ENCODE assay signal across 14 cellular contexts in the genomic region with DNA sequence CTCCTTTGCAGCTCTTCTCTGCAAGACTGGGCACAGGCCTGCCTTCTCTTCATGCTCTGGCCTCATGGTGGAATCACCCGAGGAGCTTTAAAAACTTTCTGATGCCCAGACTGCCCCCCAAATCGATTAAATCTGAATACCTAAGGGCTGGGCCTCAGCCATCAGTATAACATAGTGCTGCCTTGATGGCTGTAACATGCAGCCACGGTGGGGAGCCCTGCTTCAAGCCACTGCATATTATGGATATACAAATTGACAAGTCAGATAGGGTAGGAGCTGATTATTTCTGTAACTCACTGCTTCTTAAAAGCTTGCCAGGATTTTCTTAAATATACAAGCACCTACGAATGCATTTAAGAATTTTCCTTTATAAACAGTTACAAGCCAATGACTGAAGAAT. TPM values are rescaled to one million over a fixed set of nuclear protein-coding genes. Genes with fewer than 3 reads are reported as not detected.
DNase-seq lines count a peak whose midpoint lies in the region; ATAC-seq, FAIRE-seq and TF ChIP-seq lines count a peak whose summit lies in the region.
"Had no signal": no experiment of that assay in that cellular context is flagged by ENCODE, and none has a peak within 500 bp of the region (broad histone marks: within the 10 kb centered on the region; RNA-seq: fewer than 3 reads in every experiment).

No MANE protein-coding gene starts in this region.

- no peak overlapping the region for H2BK5ac ChIP-seq in IMR-90 (ENCODE audit: low read depth, low read length, poor library complexity, severe bottlenecking)

- BruUV-seq in IMR-90 (replicated peaks; lab: Mats Ljungman, UMichigan) (no TSS peak), GM12878 (replicated peaks; lab: Mats Ljungman, UMichigan) (no TSS peak)

- H2BK20ac ChIP-seq in IMR-90 (ENCODE audit: low read depth, low read length) = no peak overlapping the region

- in situ Hi-C loops in IMR-90 (cut with MboI; ENCODE audit: low sequenced_read_pairs) = no loop called here
- in situ Hi-C loops in GM12878 (cut with MboI) = no loop called here

- no peak for FAIRE-seq in GM12878 (lab: Jason Lieb, UNC)
- FAIRE-seq: H54 had no signal

- H3K4me1 ChIP-seq in IMR-90 (ENCODE audit: control insufficient read depth, insufficient read depth, low read length) (no peaks in the 10 kb centered on the region; the same call in 1 of the 2 replicates), GM12878 (ENCODE audit: control insufficient read depth, insufficient read depth, low read length) (no peaks in the 10 kb centered on the region), esophagus muscularis mucosa (peaks cover 0 to 15% (median 6%) of the 10 kb centered on the region in 4 donors)

- SMC1A ChIA-PET in GM12878 (lab: Charles Lee; ENCODE audit: uncharacterized antibody, unreplicated experiment) = interaction anchor here (1.0 to 2.0 kb wide), 6 partner anchors 14 to 76 kb away, joined by 3 to 10 read pairs (median 4); no protein-coding TSS in a partner anchor

- H3K36me3 ChIP-seq in IMR-90 (ENCODE audit: control insufficient read depth, insufficient read depth, low read length) = peaks cover 4% of the 10 kb centered on the region
- peaks cover 2 to 7% of the 10 kb centered on the region in 2 experiments; a peak in 3 of 4 replicates for H3K36me3 ChIP-seq in GM12878 (ENCODE audit: control insufficient read depth in 2 of 2, insufficient read depth in 2 of 2, low read length in 1 of 2)
- peaks cover 0 to 18% (median 2%) of the 10 kb centered on the region in 4 donors for H3K36me3 ChIP-seq in esophagus muscularis mucosa

- H3K14ac ChIP-seq in IMR-90 (replicated peaks; ENCODE audit: low read depth, low read length) = no peak overlapping the region

- dilution Hi-C loops in IMR-90 (cut with HindIII; ENCODE audit: low sequenced_read_pairs, unreplicated experiment) = no loop called here

- CTCF ChIA-PET in IMR-90 (lab: Yijun Ruan, JAX) (interaction anchor here (0.6 to 1.0 kb wide), 2 partner anchors 14 to 80 kb away, joined by 3 read pairs; no protein-coding TSS in a partner anchor), GM12878 (lab: Yijun Ruan, JAX) (interaction anchor here (0.8 to 1.2 kb wide), 4 partner anchors 17 to 829 kb away, joined by 3 to 5 read pairs (median 4); no protein-coding TSS in a partner anchor)

- no peak overlapping the region for H3K9ac ChIP-seq in IMR-90 (ENCODE audit: low read depth, low read length)
- no peak overlapping the region for H3K9ac ChIP-seq in GM12878 (ENCODE audit: control insufficient read depth, insufficient read depth, low read length)

- no peak overlapping the region for H3K56ac ChIP-seq in IMR-90 (ENCODE audit: extremely low read depth, insufficient read depth, low read length)

- H3K9me1 ChIP-seq in IMR-90 (ENCODE audit: insufficient read depth, low read length) = no peaks in the 10 kb centered on the region; the same call in 1 of the 2 replicates

- H3K27ac ChIP-seq in IMR-90 (ENCODE audit: insufficient read depth, low read length) (no peak overlapping the region; the same call in 1 of the 2 replicates), GM12878 (ENCODE audit: control insufficient read depth, insufficient read depth) (no peak overlapping the region), esophagus muscularis mucosa (replicated peaks in 1 of 4) (peak overlapping the region in 3 of 4 donors; percentile 30 to 56 (median 40))

- H2BK120ac ChIP-seq in IMR-90 (ENCODE audit: low read depth, low read length) = no peak overlapping the region

- no peak overlapping the region for H4K8ac ChIP-seq in IMR-90 (ENCODE audit: low read depth in 2 of 2, low read length in 2 of 2)

- H3K9me3 ChIP-seq in IMR-90 (ENCODE audit: control insufficient read depth, insufficient read depth, low read length) (no peaks in the 10 kb centered on the region), GM12878 (replicated peaks; ENCODE audit: control insufficient read depth, insufficient read depth, low read length) (no peaks in the 10 kb centered on the region), esophagus muscularis mucosa (no peaks in the 10 kb centered on the region)

- no peaks in the 10 kb centered on the region for H3K79me1 ChIP-seq in IMR-90 (ENCODE audit: low read depth in 1 of 2, low read length in 2 of 2)

- no peaks in the 10 kb centered on the region for H3K79me2 ChIP-seq in GM12878 (ENCODE audit: control insufficient read depth, insufficient read depth, low read length)

- POLR2A ChIA-PET in IMR-90 (lab: Charles Lee; ENCODE audit: unreplicated experiment) = no interaction called here
- POLR2A ChIA-PET in GM12878 (lab: Charles Lee) = interaction anchor here (0.6 kb wide), 1 partner anchor 15 kb away, joined by 3 read pairs; no protein-coding TSS in a partner anchor

- no peak overlapping the region for H3K18ac ChIP-seq in IMR-90 (ENCODE audit: low read depth, low read length)

- no peak overlapping the region for H3K4me3 ChIP-seq in IMR-90 (ENCODE audit: insufficient read depth, low read depth, low read length)
- no peak overlapping the region for H3K4me3 ChIP-seq in GM12878
- no peak overlapping the region for H3K4me3 ChIP-seq in esophagus muscularis mucosa

- no peak overlapping the region for H2AK5ac ChIP-seq in IMR-90 (ENCODE audit: low read depth, low read length)

- DNase-seq in IMR-90 (peak; percentile 37), GM12878 (ENCODE audit: low read depth, low spot score) (no peak), esophagus muscularis mucosa (ENCODE audit: extremely low spot score) (no peak), NOMO-1 (lab: John Stamatoyannopoulos, UW; ENCODE audit: unreplicated experiment in 2 of 2) (no peak), DMS153 treated with DMSO at 0.1 percent for 48 hours (lab: John Stamatoyannopoulos, UW; ENCODE audit: unreplicated experiment) (no peak)
- no peak for DNase-seq in activated CD4-positive, alpha-beta T cell treated with anti-CD3 and anti-CD28 coated beads, Interleukin-2, amount 50 U/mL, for 48 hours
- DNase-seq: CD8-positive, alpha-beta T cell; COR-L47; DMS153; DND-41; GDM1 had no signal

- no peak; the same call in 1 of the 2 replicates for TF ChIP-seq RAD21 in IMR-90 (IDR thresholded peaks at IDR 0.05; ENCODE audit: low read length)
- TF ChIP-seq RAD21 in GM12878 (IDR thresholded peaks at IDR 0.05; ENCODE audit: insufficient read depth, low read depth, low read length) = no peak

- TF ChIP-seq CTCF in IMR-90 (conservative IDR thresholded peaks at IDR 0.05; ENCODE audit: low read depth, low read length) (no peak), GM12878 (IDR thresholded peaks at IDR 0.05 in 2 of 3, conservative IDR thresholded peaks at IDR 0.05 in 1 of 3; ENCODE audit: control insufficient read depth in 2 of 3, extremely low read depth in 1 of 3, insufficient read depth in 1 of 3, low read depth in 3 of 3, low read length in 3 of 3) (no peak), esophagus muscularis mucosa (IDR thresholded peaks at IDR 0.05) (peak in 2 of 3 experiments; percentile 8 to 19)

- H4K91ac ChIP-seq in IMR-90 (ENCODE audit: insufficient read depth, low read depth, low read length) = no peak overlapping the region

- H2AFZ ChIP-seq in IMR-90 (replicated peaks; ENCODE audit: low read length, poor library complexity) (no peak overlapping the region), GM12878 (ENCODE audit: control insufficient read depth, low read depth, low read length) (no peak overlapping the region)

- no peak overlapping the region for H2BK15ac ChIP-seq in IMR-90 (ENCODE audit: low read depth, low read length)

- TF ChIP-seq EP300 in GM12878 (IDR thresholded peaks at IDR 0.05; ENCODE audit: borderline replicate concordance in 1 of 2, control insufficient read depth in 1 of 2, low read depth in 2 of 2, low read length in 2 of 2) (no peak), esophagus muscularis mucosa (IDR thresholded peaks at IDR 0.05) (no peak)

- H3K4me2 ChIP-seq in IMR-90 (ENCODE audit: low read depth, low read length) = no peak overlapping the region
- H3K4me2 ChIP-seq in GM12878 (ENCODE audit: control insufficient read depth, insufficient read depth) = no peak overlapping the region

- intact Hi-C loops in IMR-90 (cut with micrococcal nuclease) = loop anchor here (2.0 kb wide), 1 partner anchor 256 kb away; no protein-coding TSS in a partner anchor
- intact Hi-C loops in GM12878 (cut with micrococcal nuclease; ENCODE audit: unreplicated experiment) = no loop called here
- intact Hi-C loops in esophagus muscularis mucosa (cut with DNase I) = no loop called here

- ATAC-seq in IMR-90 (ENCODE audit: low read depth) (peak; percentile 69), GM12878 (peak; percentile 34; the same call in 1 of the 3 replicates)
- ATAC-seq: CD8-positive, alpha-beta T cell; HCT116 had no signal

- H2AK9ac ChIP-seq in IMR-90 (replicated peaks; ENCODE audit: low read depth, low read length, poor library complexity) = no peak overlapping the region

- H4K5ac ChIP-seq in IMR-90 (ENCODE audit: low read depth, low read length) = no peak overlapping the region

- no peak overlapping the region for H3K23ac ChIP-seq in IMR-90 (ENCODE audit: low read depth, low read length)

- H3K4ac ChIP-seq in IMR-90 (ENCODE audit: low read depth, low read length) = no peak overlapping the region; the same call in 1 of the 2 replicates

- RAD21 ChIA-PET in GM12878 (lab: Charles Lee; ENCODE audit: unreplicated experiment) = no interaction called here

- H4K20me1 ChIP-seq in IMR-90 (ENCODE audit: insufficient read depth, low read length) (no peaks in the 10 kb centered on the region), GM12878 (ENCODE audit: control insufficient read depth, insufficient read depth) (no peaks in the 10 kb centered on the region)

- TF ChIP-seq POLR2A in IMR-90 (IDR thresholded peaks at IDR 0.05; ENCODE audit: low read depth, low read length) (no peak), GM12878 (IDR thresholded peaks at IDR 0.05; ENCODE audit: low read depth, low read length) (no peak), esophagus muscularis mucosa (IDR thresholded peaks at IDR 0.05; ENCODE audit: low read depth) (no peak)

- WGBS in IMR-90 (ENCODE audit: extremely low coverage in 2 of 2, insufficient read length in 1 of 2), 2 experiments = no CpG with 5 or more reads among the region's 4 CpGs
- WGBS in GM12878 (ENCODE audit: insufficient coverage, insufficient replicate concordance, low lambda C conversion rate, missing lambda C conversion rate) = 51% methylated on average over 4 of the region's 4 CpGs
- WGBS in esophagus muscularis mucosa = 55% methylated on average over 4 of the region's 4 CpGs

- H3K27me3 ChIP-seq in IMR-90 (ENCODE audit: control insufficient read depth, insufficient read depth, low read length) (peaks cover 2% of the 10 kb centered on the region; the same call in 1 of the 2 replicates), GM12878 (replicated peaks in 1 of 2; ENCODE audit: control insufficient read depth in 2 of 2, insufficient read depth in 2 of 2, low read length in 1 of 2) (no peaks in the 10 kb centered on the region), esophagus muscularis mucosa (no peaks in the 10 kb centered on the region)

RNA-seq across cellular contexts. Expression of gene GPM6B, which starts 40.5 kb away (rescaled TPM):
- total RNA-seq in IMR-90 (2012; rRNA removed) (4.2 and 5.9 TPM in 2 replicates), GM12878 (2014; rRNA removed) (0.33 TPM in 1 of 2 replicates, not detected in the other), GM12878 (2014; rRNA removed; fragmentation: Illumina TruSeq; extraction: Trizol) (0.04 TPM in 1 of 2 replicates, not detected in the other), GM12878 (2021) (0.21 TPM in 1 of 2 replicates, not detected in the other), esophagus muscularis mucosa (10 to 100 TPM; 33.2 to 57.2 (median 45.2) TPM)
- polyA plus RNA-seq in IMR-90 (2012; rRNA removed) (3.4 and 4.2 TPM in 2 replicates), GM12878 (2011; rRNA removed) (0.42 and 0.48 TPM in 2 replicates), GM12878 (2014; fragmentation: Illumina TruSeq; extraction: Trizol) (0.01 TPM in 1 of 2 replicates, not detected in the other), GM12878 (2014; fragmentation: Nextera tagmentation; extraction: Ambion mirVana) (under 1 TPM; 0.26 to 0.53 TPM), GM12878 (2014; rRNA removed) (0.05 TPM in 1 of 2 replicates, not detected in the other), GM12878 (2016; fragmentation: Nextera tagmentation; extraction: Ambion mirVana) (1 to 10 TPM; 2.6 TPM)
- polyA plus RNA-seq in IMR-90 (2012; cell fraction: cytosol; rRNA removed) = 1.7 and 1.9 TPM in 2 replicates
- 0.37 and 1.2 TPM in 2 replicates for polyA plus RNA-seq in IMR-90 (2012; cell fraction: nucleus; rRNA removed; ENCODE audit: low replicate concordance)
- total RNA-seq in GM12878 (2013; cell fraction: nucleolus; rRNA removed) = 0.34 and 0.79 TPM in 2 replicates
- 0.24 TPM for polyA plus RNA-seq in GM12878 (2011; ENCODE audit: low read depth)
- 0.35 and 0.45 TPM in 2 replicates for polyA plus RNA-seq in GM12878 (2011; cell fraction: cytosol; rRNA removed)
- 0.29 and 0.43 TPM in 2 replicates for polyA plus RNA-seq in GM12878 (2011; cell fraction: nucleus; rRNA removed)
- polyA plus RNA-seq in GM12878 (2012) = 0.62 TPM in 2 replicates
- 0.07 and 2.2 TPM in 2 replicates for polyA minus RNA-seq in GM12878 (2011; rRNA and poly(A)+ RNA removed)
- not detected in 2 replicates for polyA minus RNA-seq in GM12878 (2011; cell fraction: cytosol; rRNA and poly(A)+ RNA removed)
- polyA minus RNA-seq in GM12878 (2011; cell fraction: nucleus; rRNA and poly(A)+ RNA removed) = 0.24 TPM in 1 of 2 replicates, not detected in the other
- total RNA-seq: CD8-positive, alpha-beta T cell had no signal
- polyA plus RNA-seq: CD14-positive monocyte had no signal

RNA-seq across cellular contexts. Expression of gene OFD1, which starts 41.8 kb away (rescaled TPM):
- total RNA-seq in IMR-90 (2012; rRNA removed) = 8.4 and 10.6 TPM in 2 replicates
- 7.7 and 8.6 TPM in 2 replicates for polyA plus RNA-seq in IMR-90 (2012; rRNA removed)
- polyA plus RNA-seq in IMR-90 (2012; cell fraction: cytosol; rRNA removed) = 2.5 and 5.2 TPM in 2 replicates
- 19.8 and 41.0 TPM in 2 replicates for polyA plus RNA-seq in IMR-90 (2012; cell fraction: nucleus; rRNA removed; ENCODE audit: low replicate concordance)
- 173 and 178 TPM in 2 replicates for total RNA-seq in GM12878 (2013; cell fraction: nucleolus; rRNA removed)
- 22.4 and 27.7 TPM in 2 replicates for total RNA-seq in GM12878 (2014; rRNA removed)
- 39.5 and 43.7 TPM in 2 replicates for total RNA-seq in GM12878 (2014; rRNA removed; fragmentation: Illumina TruSeq; extraction: Trizol)
- total RNA-seq in GM12878 (2021) = 30.6 and 34.0 TPM in 2 replicates
- 17.6 TPM for polyA plus RNA-seq in GM12878 (2011; ENCODE audit: low read depth)
- 77.2 and 107 TPM in 2 replicates for polyA plus RNA-seq in GM12878 (2011; rRNA removed)
- polyA plus RNA-seq in GM12878 (2011; cell fraction: cytosol; rRNA removed) = 32.3 and 33.2 TPM in 2 replicates
- 186 and 224 TPM in 2 replicates for polyA plus RNA-seq in GM12878 (2011; cell fraction: nucleus; rRNA removed)
- 25.2 and 35.0 TPM in 2 replicates for polyA plus RNA-seq in GM12878 (2012)
- polyA plus RNA-seq in GM12878 (2014; fragmentation: Illumina TruSeq; extraction: Trizol) = 33.3 and 43.7 TPM in 2 replicates
- 10 to 100 TPM; 43.0 to 64.5 TPM for polyA plus RNA-seq in GM12878 (2014; fragmentation: Nextera tagmentation; extraction: Ambion mirVana)
- polyA plus RNA-seq in GM12878 (2014; rRNA removed) = 23.6 and 23.7 TPM in 2 replicates
- polyA plus RNA-seq in GM12878 (2016; fragmentation: Nextera tagmentation; extraction: Ambion mirVana) = 10 to 100 TPM; 32.6 to 34.2 TPM
- polyA minus RNA-seq in GM12878 (2011; rRNA and poly(A)+ RNA removed) = 38.1 and 44.5 TPM in 2 replicates
- 18.8 and 19.2 TPM in 2 replicates for polyA minus RNA-seq in GM12878 (2011; cell fraction: cytosol; rRNA and poly(A)+ RNA removed)
- polyA minus RNA-seq in GM12878 (2011; cell fraction: nucleus; rRNA and poly(A)+ RNA removed) = 85.6 and 109 TPM in 2 replicates
- total RNA-seq in esophagus muscularis mucosa = 10 to 100 TPM; 12.6 to 17.2 (median 14.8) TPM

RNA-seq across cellular contexts. Expression of gene TRAPPC2, which starts 42.0 kb away (rescaled TPM):
- total RNA-seq in IMR-90 (2012; rRNA removed) = 13.8 and 19.2 TPM in 2 replicates
- 6.7 and 11.3 TPM in 2 replicates for polyA plus RNA-seq in IMR-90 (2012; rRNA removed)
- polyA plus RNA-seq in IMR-90 (2012; cell fraction: cytosol; rRNA removed) = 4.9 and 10.1 TPM in 2 replicates
- 7.3 and 28.8 TPM in 2 replicates for polyA plus RNA-seq in IMR-90 (2012; cell fraction: nucleus; rRNA removed; ENCODE audit: low replicate concordance)
- total RNA-seq in GM12878 (2013; cell fraction: nucleolus; rRNA removed) = 27.6 and 32.3 TPM in 2 replicates
- 21.0 and 30.0 TPM in 2 replicates for total RNA-seq in GM12878 (2014; rRNA removed)
- 24.8 and 26.2 TPM in 2 replicates for total RNA-seq in GM12878 (2014; rRNA removed; fragmentation: Illumina TruSeq; extraction: Trizol)
- total RNA-seq in GM12878 (2021) = 17.5 and 17.8 TPM in 2 replicates
- polyA plus RNA-seq in GM12878 (2011; ENCODE audit: low read depth) = 23.8 TPM
- polyA plus RNA-seq in GM12878 (2011; rRNA removed) = 28.4 and 30.7 TPM in 2 replicates
- polyA plus RNA-seq in GM12878 (2011; cell fraction: cytosol; rRNA removed) = 13.5 and 19.6 TPM in 2 replicates
- polyA plus RNA-seq in GM12878 (2011; cell fraction: nucleus; rRNA removed) = 11.8 and 13.8 TPM in 2 replicates
- polyA plus RNA-seq in GM12878 (2012) = 14.5 and 17.8 TPM in 2 replicates
- polyA plus RNA-seq in GM12878 (2014; fragmentation: Illumina TruSeq; extraction: Trizol) = 14.6 and 23.0 TPM in 2 replicates
- polyA plus RNA-seq in GM12878 (2014; fragmentation: Nextera tagmentation; extraction: Ambion mirVana) = 10 to 100 TPM; 18.3 to 27.5 TPM
- 12.4 and 14.8 TPM in 2 replicates for polyA plus RNA-seq in GM12878 (2014; rRNA removed)
- 10 to 100 TPM; 21.6 to 26.6 TPM for polyA plus RNA-seq in GM12878 (2016; fragmentation: Nextera tagmentation; extraction: Ambion mirVana)
- 15.3 and 18.7 TPM in 2 replicates for polyA minus RNA-seq in GM12878 (2011; rRNA and poly(A)+ RNA removed)
- polyA minus RNA-seq in GM12878 (2011; cell fraction: cytosol; rRNA and poly(A)+ RNA removed) = 10.3 and 13.9 TPM in 2 replicates
- polyA minus RNA-seq in GM12878 (2011; cell fraction: nucleus; rRNA and poly(A)+ RNA removed) = 10.0 and 15.9 TPM in 2 replicates
- 10 to 100 TPM; 13.1 to 20.4 (median 15.2) TPM for total RNA-seq in esophagus muscularis mucosa

Comparison
In these comparisons a context has a peak if more than half of its experiments do, and no peak if none do; other contexts are left out.
1. H3K27ac ChIP-seq: peak in esophagus muscularis mucosa (3 of 4); none in IMR-90 (single experiment) and GM12878 (single experiment).
2. CTCF ChIP-seq: peak in esophagus muscularis mucosa (2 of 3); none in IMR-90 (single experiment) and GM12878 (0 of 3).